Comparison of ENCODE assay signal across 1 cellular context in the genomic region with DNA sequence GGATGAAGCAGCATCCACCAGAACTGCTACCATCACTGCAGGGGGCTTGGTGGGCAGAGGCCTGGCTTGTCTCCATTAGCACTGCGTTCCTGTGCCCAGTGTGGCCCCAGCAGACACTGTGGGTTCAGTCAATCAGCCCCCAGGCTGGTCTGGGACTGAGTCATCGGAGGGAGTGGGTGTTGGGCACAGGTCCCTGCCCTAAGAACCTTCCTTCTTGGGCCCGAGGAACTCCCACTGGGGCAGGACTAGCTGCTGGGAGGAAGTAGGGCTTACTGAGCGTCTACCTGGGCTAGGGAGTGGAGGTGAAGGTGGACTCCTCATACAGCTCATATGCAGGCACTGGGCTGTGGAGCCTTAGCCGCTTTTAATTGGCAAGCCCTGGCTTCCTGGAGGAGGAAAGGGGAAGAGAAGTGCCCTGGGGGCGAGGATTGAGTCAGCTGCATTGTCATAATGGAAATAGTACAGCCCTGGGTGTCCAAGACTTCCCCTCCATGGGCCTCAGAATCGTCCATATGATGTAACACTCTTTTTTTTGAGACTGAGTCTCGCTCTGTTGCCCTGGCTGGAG.
TF ChIP-seq lines count a peak whose summit lies in the region.

No MANE protein-coding gene starts in this region.

TF ChIP-seq in GM23338, 12 proteins besides CTCF, POLR2A, EP300 and RAD21 (continued from another document):
- no peak for TF ChIP-seq ZNF462 (CRISPR knock-in tag; IDR thresholded peaks at IDR 0.05)
- no peak for TF ChIP-seq CREB1 (CRISPR knock-in tag; IDR thresholded peaks at IDR 0.05; ENCODE audit: low read depth)
- no peak for TF ChIP-seq NANOG (IDR thresholded peaks at IDR 0.05; ENCODE audit: borderline replicate concordance)
- no peak for TF ChIP-seq ZNF114 (CRISPR knock-in tag; IDR thresholded peaks at IDR 0.05)
- TF ChIP-seq EZH2 (IDR thresholded peaks at IDR 0.05; ENCODE audit: low read depth, unreplicated experiment), result no peak
- no peak for TF ChIP-seq REST (IDR thresholded peaks at IDR 0.05; ENCODE audit: unreplicated experiment)
- no peak for TF ChIP-seq ZNF331 (CRISPR knock-in tag; IDR thresholded peaks at IDR 0.05; ENCODE audit: low read depth)
- TF ChIP-seq JUNB (IDR thresholded peaks at IDR 0.05; ENCODE audit: unreplicated experiment), result no peak
